ENCODE assay signal across 17 cellular contexts in the genomic region with DNA sequence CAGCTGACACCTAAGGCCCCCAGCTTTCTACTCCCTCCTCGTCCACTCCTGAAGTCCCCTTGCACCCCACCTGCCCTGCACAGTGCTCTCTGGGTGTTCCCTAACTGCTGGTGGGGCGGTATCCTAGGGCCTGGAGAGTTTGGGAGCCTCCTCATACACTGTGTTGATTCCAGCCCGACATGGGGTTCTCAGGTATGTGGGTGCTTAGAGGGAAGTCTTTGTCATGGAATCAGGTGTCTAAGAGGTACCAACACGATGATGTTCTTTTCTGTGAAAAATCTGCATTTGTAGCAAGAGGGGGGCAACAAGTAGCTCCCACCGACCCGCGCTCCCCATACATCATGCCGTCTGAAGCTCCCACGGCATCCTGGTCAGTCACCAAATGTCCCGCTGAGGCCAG.
"Had no signal": no experiment of that assay in that cellular context is flagged by ENCODE, and none has a peak within 500 bp of the region (broad histone marks: within the 10 kb centered on the region; RNA-seq: fewer than 3 reads in every experiment).

No MANE protein-coding gene starts in this region.

- H3K4me1 ChIP-seq: breast epithelium, pancreas, right lobe of liver had no signal

- DNase-seq: activated B cell treated with CpG ODN at 0.5 μM for 24 hours; activated CD4-positive, alpha-beta T cell treated with anti-CD3 and anti-CD28 coated beads for 48 hours; activated CD8-positive, alpha-beta T cell treated with anti-CD3 and anti-CD28 coated beads, Interleukin-2, amount 10 ng/mL, durations not matched to agents 7 days and 5 days; activated effector memory CD4-positive, alpha-beta T cell treated with Interleukin-2 at 50 U/mL for 16 hours; activated naive CD4-positive, alpha-beta T cell treated with anti-CD3 and anti-CD28 coated beads, Interleukin-2, amount 10 ng/mL, durations not matched to agents 7 days and 5 days; activated T-cell treated with anti-CD3 and anti-CD28 coated beads, Interleukin-2, amount 50 U/mL, for 24 hours; cerebellar nuclear complex; cortex of kidney; erythroblast; left ventricle myocardium inferior; naive B cell; pancreas; right lobe of liver; small intestine; stimulated activated CD4-positive, alpha-beta T cell treated with anti-CD3 and anti-CD28 coated beads, Interleukin-4, amount 100 ng/mL, for 1 hour; thyroid gland had no signal

- H3K36me3 ChIP-seq: breast epithelium, thyroid gland had no signal

- H3K27me3 ChIP-seq: breast epithelium, pancreas, right lobe of liver, thyroid gland had no signal

- H3K4me3 ChIP-seq: breast epithelium, left ventricle myocardium inferior, pancreas, right lobe of liver, thyroid gland had no signal

- H3K27me3 Mint-ChIP-seq: activated B cell treated with CpG ODN at 0.5 μM for 24 hours; activated naive CD4-positive, alpha-beta T cell treated with anti-CD3 and anti-CD28 coated beads, Interleukin-2, amount 10 ng/mL, durations not matched to agents 7 days and 5 days; activated T-cell treated with anti-CD3 and anti-CD28 coated beads, Interleukin-2, amount 50 U/mL, for 24 hours; naive B cell had no signal

- H3K27ac ChIP-seq: breast epithelium, left ventricle myocardium inferior, pancreas, right lobe of liver, thyroid gland had no signal

- H3K9me3 ChIP-seq: breast epithelium, left ventricle myocardium inferior, pancreas, right lobe of liver, thyroid gland had no signal

- H3K9me3 Mint-ChIP-seq: activated B cell treated with CpG ODN at 0.5 μM for 24 hours; activated naive CD4-positive, alpha-beta T cell treated with anti-CD3 and anti-CD28 coated beads, Interleukin-2, amount 10 ng/mL, durations not matched to agents 7 days and 5 days; activated T-cell treated with anti-CD3 and anti-CD28 coated beads, Interleukin-2, amount 50 U/mL, for 24 hours; naive B cell had no signal

- H3K27ac Mint-ChIP-seq: activated B cell treated with CpG ODN at 0.5 μM for 24 hours; activated CD8-positive, alpha-beta T cell treated with anti-CD3 and anti-CD28 coated beads, Interleukin-2, amount 10 ng/mL, durations not matched to agents 7 days and 5 days; activated naive CD4-positive, alpha-beta T cell treated with anti-CD3 and anti-CD28 coated beads, Interleukin-2, amount 10 ng/mL, durations not matched to agents 7 days and 5 days had no signal

- H3K4me3 Mint-ChIP-seq: activated B cell treated with CpG ODN at 0.5 μM for 24 hours; activated CD8-positive, alpha-beta T cell treated with anti-CD3 and anti-CD28 coated beads, Interleukin-2, amount 10 ng/mL, durations not matched to agents 7 days and 5 days; activated naive CD4-positive, alpha-beta T cell treated with anti-CD3 and anti-CD28 coated beads, Interleukin-2, amount 10 ng/mL, durations not matched to agents 7 days and 5 days; activated T-cell treated with anti-CD3 and anti-CD28 coated beads, Interleukin-2, amount 50 U/mL, for 24 hours; naive B cell had no signal

- ATAC-seq: activated CD8-positive, alpha-beta T cell treated with anti-CD3 and anti-CD28 coated beads, Interleukin-2, amount 10 ng/mL, durations not matched to agents 7 days and 5 days; pancreas; right lobe of liver had no signal
